ENCODE assay signal across 8 cellular contexts in genomic region chr17:31549525-31550388, GRCh38.
DNase-seq lines count a peak whose midpoint lies in the region; ATAC-seq and TF ChIP-seq lines count a peak whose summit lies in the region.

No MANE protein-coding gene starts in this region.

- H3K4me1 ChIP-seq in HEK293 (ENCODE audit: control insufficient read depth, insufficient read depth, low read length) (no peaks in the 10 kb centered on the region), SK-N-SH (ENCODE audit: control insufficient read depth in 1 of 2, insufficient read depth in 2 of 2, low read depth in 1 of 2, low read length in 1 of 2) (no peaks in the 10 kb centered on the region), osteoblast (ENCODE audit: insufficient read depth, low read length) (peaks cover 4% of the 10 kb centered on the region), testis (peaks cover 3% of the 10 kb centered on the region)

- peaks cover 6 to 11% of the 10 kb centered on the region in 2 donors for H3K36me3 Mint-ChIP-seq in activated naive CD4-positive, alpha-beta T cell treated with anti-CD3 and anti-CD28 coated beads, Interleukin-2, amount 50 U/mL, for 72 hours

- no peak for TF ChIP-seq POLR2A in testis (IDR thresholded peaks at IDR 0.05)

- no peaks in the 10 kb centered on the region for H3K9me2 ChIP-seq in SK-N-SH

- peak overlapping the region; percentile 94 to 95 for H3K27ac Mint-ChIP-seq in activated naive CD4-positive, alpha-beta T cell treated with anti-CD3 and anti-CD28 coated beads, Interleukin-2, amount 50 U/mL, for 72 hours

- no peaks in the 10 kb centered on the region for H3K9me3 Mint-ChIP-seq in activated naive CD4-positive, alpha-beta T cell treated with anti-CD3 and anti-CD28 coated beads, Interleukin-2, amount 50 U/mL, for 72 hours

- H3K27me3 ChIP-seq in SK-N-SH (ENCODE audit: insufficient read depth), result no peaks in the 10 kb centered on the region
- no peaks in the 10 kb centered on the region for H3K27me3 ChIP-seq in osteoblast (ENCODE audit: insufficient read depth, low read length)
- H3K27me3 ChIP-seq in testis, result no peaks in the 10 kb centered on the region

- intact Hi-C loops in testis (cut with DNase I; ENCODE audit: low total_unique reads), result no loop called here

- H3K27ac ChIP-seq in HEK293 (ENCODE audit: extremely low read depth, low read depth, low read length) (peak overlapping the region; percentile 78), SK-N-SH (ENCODE audit: low read depth in 2 of 2, low read length in 1 of 2) (peak overlapping the region; percentile 74 to 92), osteoblast (ENCODE audit: low read depth, low read length) (peak overlapping the region; percentile 58), testis (peak overlapping the region; percentile 84 to 86)

- peak overlapping the region; percentile 92 for H3K9ac ChIP-seq in SK-N-SH

- WGBS in SK-N-SH (ENCODE audit: low lambda C conversion rate), result 1% methylated on average over 59 of the region's 105 CpGs
- 0% methylated on average over 36 to 88 of the region's 105 CpGs for WGBS in testis, 2 donors

- H2AFZ ChIP-seq in SK-N-SH (ENCODE audit: low read depth) (peak overlapping the region; percentile 81), osteoblast (ENCODE audit: low read length) (peak overlapping the region; percentile 95)

- H3K9me3 ChIP-seq in HEK293 (ENCODE audit: control insufficient read depth, insufficient read depth, low read depth, low read length), result no peaks in the 10 kb centered on the region
- no peaks in the 10 kb centered on the region for H3K9me3 ChIP-seq in SK-N-SH
- H3K9me3 ChIP-seq in osteoblast (ENCODE audit: low read depth, low read length), result no peaks in the 10 kb centered on the region
- H3K9me3 ChIP-seq in testis, result no peaks in the 10 kb centered on the region

- peak; percentile 89 to 91 for ATAC-seq in activated naive CD4-positive, alpha-beta T cell treated with anti-CD3 and anti-CD28 coated beads, Interleukin-2, amount 50 U/mL, for 72 hours

- peak; percentile 29; the same call in 1 of the 2 replicates for TF ChIP-seq CTCF in HEK293 (tag by site-specific recombination; IDR thresholded peaks at IDR 0.05)
- TF ChIP-seq CTCF in SK-N-SH (IDR thresholded peaks at IDR 0.05), result no peak
- TF ChIP-seq CTCF in osteoblast (IDR thresholded peaks at IDR 0.05; ENCODE audit: extremely low read depth, low read depth, low read length), result no peak
- TF ChIP-seq CTCF in testis (IDR thresholded peaks at IDR 0.05), result no peak

- H3K4me2 ChIP-seq in SK-N-SH (peak overlapping the region; percentile 98), osteoblast (ENCODE audit: insufficient read depth, low read length) (peak overlapping the region; percentile 89)

- H3K4me3 ChIP-seq in HEK293 (ENCODE audit: low read depth, low read length) (peak overlapping the region; percentile 93), SK-N-SH (ENCODE audit: low read depth in 2 of 2, low read length in 1 of 2) (peak overlapping the region; percentile 79 to 93), osteoblast (ENCODE audit: insufficient read depth, low read length) (peak overlapping the region; percentile 96), testis (peak overlapping the region; percentile 80 to 95)

- peak in 1 of 2 experiments; percentile 15; a peak in 2 of 4 replicates for TF ChIP-seq EP300 in SK-N-SH (IDR thresholded peaks at IDR 0.05; ENCODE audit: borderline replicate concordance in 1 of 2, low read depth in 1 of 2, low read length in 1 of 2)

- H3K36me3 ChIP-seq in HEK293 (ENCODE audit: control insufficient read depth in 2 of 2, insufficient read depth in 1 of 2, low read length in 2 of 2), result no peaks in the 10 kb centered on the region
- H3K36me3 ChIP-seq in SK-N-SH (replicated peaks in 1 of 2; ENCODE audit: control insufficient read depth in 1 of 2, insufficient read depth in 2 of 2, low read length in 1 of 2), result no peaks in the 10 kb centered on the region
- H3K36me3 ChIP-seq in osteoblast (ENCODE audit: insufficient read depth, low read length), result no peaks in the 10 kb centered on the region
- H3K36me3 ChIP-seq in testis (ENCODE audit: low read depth, missing control alignments), result no peaks in the 10 kb centered on the region

- DNase-seq in GM03348 (ENCODE audit: low spot score) (peak; percentile 97), NAMALWA (ENCODE audit: low spot score) (peak; percentile 93), SK-N-SH (peak; percentile 98), glomerular visceral epithelial cell (ENCODE audit: extremely low spot score) (peak; percentile 94), osteoblast (ENCODE audit: insufficient read length, low spot score, missing footprints) (peak; percentile 99), testis (peak; percentile 94)
- DNase-seq in activated naive CD4-positive, alpha-beta T cell treated with anti-CD3 and anti-CD28 coated beads, Interleukin-2, amount 50 U/mL, for 72 hours (ENCODE audit: low spot score in 2 of 2), result peak; percentile 92 to 95

- no peaks in the 10 kb centered on the region for H4K20me1 ChIP-seq in SK-N-SH (ENCODE audit: insufficient read depth)
- H4K20me1 ChIP-seq in osteoblast (ENCODE audit: insufficient read depth, low read length), result no peaks in the 10 kb centered on the region

- CTCF ChIA-PET in HEK293 (lab: Yijun Ruan, JAX), result interaction anchor here (1.0 kb wide), 1 partner anchor 293 kb away, joined by 3 read pairs; no protein-coding TSS in a partner anchor
- CTCF ChIA-PET in SK-N-SH (lab: Yijun Ruan, JAX), result interaction anchor here (0.7 to 3.5 kb wide), 9 partner anchors 9 to 292 kb away, joined by 3 to 28 read pairs (median 4); no protein-coding TSS in a partner anchor

- no peak for TF ChIP-seq RAD21 in SK-N-SH (IDR thresholded peaks at IDR 0.05; ENCODE audit: low read length)

- POLR2A ChIA-PET in HEK293 (lab: Yijun Ruan, JAX) (interaction anchor here (0.6 to 1.6 kb wide), 5 partner anchors 9 to 352 kb away, joined by 3 to 4 read pairs (median 3); partner anchors contain the start of gene UTP6), SK-N-SH (lab: Yijun Ruan, JAX) (interaction anchor here (0.9 to 1.5 kb wide), 4 partner anchors 9 to 124 kb away, joined by 3 to 4 read pairs (median 3); no protein-coding TSS in a partner anchor)

- H3F3A ChIP-seq in SK-N-SH (replicated peaks; ENCODE audit: insufficient read depth), result peaks cover 23% of the 10 kb centered on the region

- peaks cover 10% of the 10 kb centered on the region; the same call in 1 of the 2 replicates for H3K79me2 ChIP-seq in SK-N-SH (ENCODE audit: insufficient read depth)
- no peaks in the 10 kb centered on the region for H3K79me2 ChIP-seq in osteoblast (ENCODE audit: insufficient read depth, low read length)

TF ChIP-seq in HEK293, 187 proteins besides CTCF, POLR2A, EP300 and RAD21 (continues in another document):
- TF ChIP-seq ZBTB7A (tag by site-specific recombination; IDR thresholded peaks at IDR 0.05; ENCODE audit: low read depth) (peak; percentile 48; the same call in 1 of the 2 replicates), ZNF549 (tag by site-specific recombination; IDR thresholded peaks at IDR 0.05) (no peak), ZNF830 (tag by site-specific recombination; IDR thresholded peaks at IDR 0.05; ENCODE audit: low read depth) (no peak), ZNF416 (tag by site-specific recombination; IDR thresholded peaks at IDR 0.05) (no peak), ZNF677 (tag by site-specific recombination; IDR thresholded peaks at IDR 0.05) (no peak), ELK4 (IDR thresholded peaks at IDR 0.05; ENCODE audit: borderline replicate concordance, low read depth, low read length) (no peak; the same call in 1 of the 2 replicates), ZNF132 (tag by site-specific recombination; IDR thresholded peaks at IDR 0.05; ENCODE audit: borderline replicate concordance) (no peak), ZNF169 (tag by site-specific recombination; IDR thresholded peaks at IDR 0.05) (no peak), ZBTB17 (tag by site-specific recombination; IDR thresholded peaks at IDR 0.05) (peak; percentile 53), ZNF521 (tag by site-specific recombination; IDR thresholded peaks at IDR 0.05) (no peak)

TF ChIP-seq in SK-N-SH, 30 proteins besides CTCF, POLR2A, EP300 and RAD21 (continues in another document):
- peak; percentile 38; the same call in 1 of the 2 replicates for TF ChIP-seq USF1 (IDR thresholded peaks at IDR 0.05; ENCODE audit: borderline replicate concordance, low read depth)
- peak; percentile 62 for TF ChIP-seq MAX (IDR thresholded peaks at IDR 0.05; ENCODE audit: low read depth)
- TF ChIP-seq MEF2A (IDR thresholded peaks at IDR 0.05; ENCODE audit: borderline replicate concordance, low read depth), result no peak
- 0 out of 2 replicates have a peak, but pooled peaks have one; percentile 15 for TF ChIP-seq RXRA (IDR thresholded peaks at IDR 0.05; ENCODE audit: borderline replicate concordance, low read depth)
- no peak for TF ChIP-seq RFX5 (IDR thresholded peaks at IDR 0.05; ENCODE audit: low read length)
- peak; percentile 66; the same call in 1 of the 2 replicates for TF ChIP-seq TAF1 (IDR thresholded peaks at IDR 0.05; ENCODE audit: borderline replicate concordance, low read depth, low read length)
- no peak; the same call in 1 of the 2 replicates for TF ChIP-seq GATA2 (CRISPR knock-in tag; IDR thresholded peaks at IDR 0.05)
- TF ChIP-seq CHD2 (IDR thresholded peaks at IDR 0.05; ENCODE audit: low read length, partially characterized antibody), result peak; percentile 55
- no peak for TF ChIP-seq NRF1 (IDR thresholded peaks at IDR 0.05; ENCODE audit: low read depth, low read length)
- no peak; the same call in 1 of the 2 replicates for TF ChIP-seq POLR2AphosphoS5 (IDR thresholded peaks at IDR 0.05; ENCODE audit: low read depth, low read length)
- peak; percentile 85 for TF ChIP-seq GABPA (IDR thresholded peaks at IDR 0.05; ENCODE audit: low read depth)
- no peak; the same call in none of the 2 replicates for TF ChIP-seq NFIC (IDR thresholded peaks at IDR 0.05; ENCODE audit: borderline replicate concordance)
- peak; percentile 71 for TF ChIP-seq ELF1 (IDR thresholded peaks at IDR 0.05)
- no peak for TF ChIP-seq SIN3A (IDR thresholded peaks at IDR 0.05; ENCODE audit: borderline replicate concordance, low read depth, low read length)

Comparison
In these comparisons a context has a peak if more than half of its experiments do, and no peak if none do; other contexts are left out.
1. Peak in every context shown above with its lines: DNase-seq, ATAC-seq, H3K4me3 ChIP-seq and H3K27ac ChIP-seq.